8 cellular contexts compared by ENCODE assay signal in the genomic region with DNA sequence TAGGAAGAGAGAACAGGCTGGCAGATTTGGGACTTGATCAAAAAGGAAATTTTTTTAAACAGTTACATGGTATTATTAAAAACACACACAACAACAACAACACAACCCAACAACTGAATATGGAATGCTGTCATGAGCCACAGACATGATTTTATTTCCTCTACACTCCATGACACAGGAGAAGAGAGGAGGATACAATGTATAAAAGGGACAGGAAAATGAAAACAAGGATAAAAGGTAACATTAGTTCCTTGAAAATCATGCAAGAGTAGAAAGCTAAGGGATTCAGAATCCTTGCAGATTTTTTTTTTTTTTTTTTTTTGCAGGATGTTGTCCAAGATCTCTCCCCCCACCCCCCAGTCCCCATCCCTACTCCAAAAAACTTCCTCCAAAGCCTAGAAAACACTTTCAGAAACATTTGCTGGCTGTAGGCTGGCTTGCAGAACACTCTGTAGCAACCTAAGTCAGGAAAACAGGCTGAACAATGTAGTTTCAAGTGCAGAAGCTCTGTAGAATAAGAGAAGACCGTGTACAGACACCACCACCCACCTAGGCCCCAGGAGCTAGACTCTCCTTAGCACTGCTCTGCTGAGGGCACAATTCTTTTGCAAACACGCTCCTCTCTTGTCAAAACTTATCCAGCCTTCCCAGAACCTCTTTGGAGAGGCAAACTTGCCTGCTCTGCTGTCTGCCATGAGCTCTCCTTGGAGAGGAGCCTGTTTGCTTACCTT. TPM values are rescaled to one million over a fixed set of nuclear protein-coding genes. Genes with fewer than 3 reads are reported as not detected.
DNase-seq lines count a peak whose midpoint lies in the region; ATAC-seq and TF ChIP-seq lines count a peak whose summit lies in the region.

No MANE protein-coding gene starts in this region.

- DNase-seq in cardiac muscle cell (ENCODE audit: low read depth in 1 of 2, low spot score in 1 of 2) (peak in 1 of 2 donors; percentile 69), Right ventricle myocardium inferior (ENCODE audit: missing footprints) (no peak), T-cell (peak in 4 of 34 experiments; percentile 3 to 31 (median 20)), endothelial cell (ENCODE audit: low spot score) (no peak), occipital lobe (lab: John Stamatoyannopoulos, UW) (peak; percentile 39), NCI-H2107 (lab: John Stamatoyannopoulos, UW) (no peak)

- ATAC-seq in Right ventricle myocardium inferior (no peak), T-cell (replicated peaks in 1 of 4) (no peak), GM18858 (IDR thresholded peaks at IDR 0.05; ENCODE audit: unreplicated experiment) (no peak), GM19324 (IDR thresholded peaks at IDR 0.05; ENCODE audit: low FRiP score, unreplicated experiment) (no peak)

- intact Hi-C loops in Right ventricle myocardium inferior (cut with DNase I) = no loop called here

- H3K9me3 Mint-ChIP-seq in T-cell = no peaks in the 10 kb centered on the region
- H3K9me3 Mint-ChIP-seq in endothelial cell (ENCODE audit: unreplicated experiment) = no peaks in the 10 kb centered on the region

- H3K9me3 ChIP-seq in cardiac muscle cell (ENCODE audit: low read depth) = no peaks in the 10 kb centered on the region

- H3K4me1 ChIP-seq in cardiac muscle cell (ENCODE audit: low read depth) = peaks cover 93% of the 10 kb centered on the region

- H3K27ac Mint-ChIP-seq in T-cell (peak overlapping the region in 1 of 2 donors; percentile 99), endothelial cell (ENCODE audit: unreplicated experiment) (no peak overlapping the region)

- POLR2A ChIA-PET in T-cell (lab: Charles Lee) = interaction anchor here (0.5 to 1.0 kb wide), 9 partner anchors 19 to 1864 kb away, joined by 3 to 11 read pairs (median 3); no protein-coding TSS in a partner anchor

- TF ChIP-seq CTCF in cardiac muscle cell (IDR thresholded peaks at IDR 0.05; ENCODE audit: low read depth, low read length) = no peak
- no peak for TF ChIP-seq CTCF in endothelial cell (IDR thresholded peaks at IDR 0.05; ENCODE audit: unreplicated experiment)

- no peaks in the 10 kb centered on the region for H3K27me3 Mint-ChIP-seq in T-cell
- peaks cover 14% of the 10 kb centered on the region for H3K27me3 Mint-ChIP-seq in endothelial cell (ENCODE audit: unreplicated experiment)

- H3K4me3 ChIP-seq in cardiac muscle cell = peak overlapping the region; percentile 23

- H3K36me3 Mint-ChIP-seq in T-cell = peaks cover 11% of the 10 kb centered on the region
- H3K36me3 Mint-ChIP-seq in endothelial cell (ENCODE audit: low read depth, unreplicated experiment) = no peaks in the 10 kb centered on the region

- peak overlapping the region; percentile 98 for H3K27ac ChIP-seq in cardiac muscle cell

- H3K4me3 Mint-ChIP-seq in T-cell (peak overlapping the region in 2 of 3 donors; percentile 87 to 88), endothelial cell (ENCODE audit: unreplicated experiment) (peak overlapping the region; percentile 96)

- H3K4me1 Mint-ChIP-seq in T-cell = peaks cover 39 to 61% (median 42%) of the 10 kb centered on the region in 3 donors
- H3K4me1 Mint-ChIP-seq in endothelial cell (ENCODE audit: unreplicated experiment) = peaks cover 59% of the 10 kb centered on the region

- H3K27me3 ChIP-seq in cardiac muscle cell = no peaks in the 10 kb centered on the region

- H3K36me3 ChIP-seq in cardiac muscle cell = no peaks in the 10 kb centered on the region

- CTCF ChIA-PET in T-cell (lab: Charles Lee) = interaction anchor here (0.5 to 3.2 kb wide), 7 partner anchors 8 to 314 kb away, joined by 4 to 25 read pairs (median 5); no protein-coding TSS in a partner anchor

RNA-seq across cellular contexts. Expression of a gene that starts 0.8 kb away (rescaled TPM):
- 33.0 and 45.0 TPM in 2 replicates for total RNA-seq in cardiac muscle cell
- polyA plus RNA-seq in cardiac muscle cell = 27.5 and 27.6 TPM in 2 replicates
- 36.1 TPM for total RNA-seq in Right ventricle myocardium inferior
- total RNA-seq in T-cell = 10 to 100 TPM; 39.6 to 68.9 (median 43.6) TPM
- total RNA-seq in endothelial cell (ENCODE audit: unreplicated experiment) = 109 TPM
- 58.6 TPM for total RNA-seq in occipital lobe
